ENCODE assay signal across 17 cellular contexts in genomic region chr3:50123394-50124361, GRCh38. TPM values are rescaled to one million over a fixed set of nuclear protein-coding genes. Genes with fewer than 3 reads are reported as not detected.
DNase-seq lines count a peak whose midpoint lies in the region; ATAC-seq and TF ChIP-seq lines count a peak whose summit lies in the region.
"Had no signal": no experiment of that assay in that cellular context is flagged by ENCODE, and none has a peak within 500 bp of the region (broad histone marks: within the 10 kb centered on the region; RNA-seq: fewer than 3 reads in every experiment).

No MANE protein-coding gene starts in this region.

- H3K4me1 ChIP-seq in NT2/D1 (ENCODE audit: insufficient read depth, insufficient read length), result peaks cover 30% of the 10 kb centered on the region
- H3K4me1 ChIP-seq in hepatocyte (ENCODE audit: insufficient read depth), result peaks cover 52% of the 10 kb centered on the region

- no peaks in the 10 kb centered on the region for H3K9me3 Mint-ChIP-seq in progenitor cell of endocrine pancreas (ENCODE audit: low read depth)
- H3K9me3 Mint-ChIP-seq: activated naive CD8-positive, alpha-beta T cell treated with anti-CD3 and anti-CD28 coated beads, Interleukin-2, amount 50 U/mL, for 24 hours; IgD-negative memory B cell; naive B cell had no signal

- peak overlapping the region; percentile 78 for H3K27ac ChIP-seq in hepatocyte
- H3K27ac ChIP-seq: thoracic aorta had no signal

- H3K27ac Mint-ChIP-seq in progenitor cell of endocrine pancreas, result peak overlapping the region; percentile 82
- H3K27ac Mint-ChIP-seq: activated naive CD8-positive, alpha-beta T cell treated with anti-CD3 and anti-CD28 coated beads, Interleukin-2, amount 50 U/mL, for 24 hours had no signal

- 36% methylated on average over 14 of the region's 17 CpGs for WGBS in hepatocyte (ENCODE audit: low lambda C conversion rate, missing lambda C conversion rate)

- peaks cover 30% of the 10 kb centered on the region for H3K36me3 ChIP-seq in NT2/D1 (ENCODE audit: insufficient read depth, insufficient read length, low read length)
- no peaks in the 10 kb centered on the region for H3K36me3 ChIP-seq in hepatocyte (replicated peaks; ENCODE audit: insufficient read depth, low read depth)

- H3K79me2 ChIP-seq in hepatocyte, result no peaks in the 10 kb centered on the region

- peaks cover 2% of the 10 kb centered on the region for H3K36me3 Mint-ChIP-seq in progenitor cell of endocrine pancreas (ENCODE audit: insufficient read depth)
- H3K36me3 Mint-ChIP-seq: IgD-negative memory B cell had no signal

- H3K27me3 ChIP-seq in NT2/D1 (ENCODE audit: insufficient read depth, insufficient read length), result no peaks in the 10 kb centered on the region
- no peaks in the 10 kb centered on the region for H3K27me3 ChIP-seq in hepatocyte

- H3K9me2 ChIP-seq in hepatocyte (replicated peaks; ENCODE audit: insufficient read depth), result no peaks in the 10 kb centered on the region

- no peak for TF ChIP-seq CTCF in GM13977 (IDR thresholded peaks at IDR 0.05; ENCODE audit: extremely low read depth, insufficient read depth, missing control alignments)
- TF ChIP-seq CTCF in hepatocyte (IDR thresholded peaks at IDR 0.05; ENCODE audit: poor library complexity), result no peak
- TF ChIP-seq CTCF in progenitor cell of endocrine pancreas (IDR thresholded peaks at IDR 0.05; ENCODE audit: unreplicated experiment), result no peak

- no peaks in the 10 kb centered on the region for H3K27me3 Mint-ChIP-seq in progenitor cell of endocrine pancreas
- H3K27me3 Mint-ChIP-seq: activated naive CD8-positive, alpha-beta T cell treated with anti-CD3 and anti-CD28 coated beads, Interleukin-2, amount 50 U/mL, for 24 hours; IgD-negative memory B cell; naive B cell had no signal

- in situ Hi-C loops in GM13977 (cut with MboI; ENCODE audit: low pct_unique_long_range_greater_than_20kb, low sequenced_read_pairs, unreplicated experiment), result no loop called here

- peak overlapping the region; percentile 54 for H3K4me2 ChIP-seq in hepatocyte

- no peaks in the 10 kb centered on the region for H3K9me3 ChIP-seq in NT2/D1 (ENCODE audit: insufficient read depth, low read length)
- H3K9me3 ChIP-seq in hepatocyte (ENCODE audit: low read depth), result no peaks in the 10 kb centered on the region
- H3K9me3 ChIP-seq: thoracic aorta had no signal

- H3K4me3 ChIP-seq in NT2/D1 (ENCODE audit: insufficient read length, low read depth), result no peak overlapping the region
- no peak overlapping the region for H3K4me3 ChIP-seq in hepatocyte
- H3K4me3 ChIP-seq: thoracic aorta had no signal

- H3K4me1 Mint-ChIP-seq in progenitor cell of endocrine pancreas (ENCODE audit: low read depth), result peaks cover 26% of the 10 kb centered on the region
- H3K4me1 Mint-ChIP-seq: activated naive CD8-positive, alpha-beta T cell treated with anti-CD3 and anti-CD28 coated beads, Interleukin-2, amount 50 U/mL, for 24 hours; IgD-negative memory B cell had no signal

- H2AFZ ChIP-seq in hepatocyte, result no peak overlapping the region

- H3K9ac ChIP-seq in NT2/D1 (ENCODE audit: insufficient read length, low read depth), result peak overlapping the region; percentile 11

- ATAC-seq in GM18861 (IDR thresholded peaks at IDR 0.05; ENCODE audit: unreplicated experiment), result no peak
- ATAC-seq: activated naive CD8-positive, alpha-beta T cell treated with anti-CD3 and anti-CD28 coated beads, Interleukin-2, amount 50 U/mL, for 24 hours; left cardiac atrium had no signal

- H4K20me1 ChIP-seq in hepatocyte (ENCODE audit: insufficient read depth, poor library complexity, severe bottlenecking), result peaks cover 20% of the 10 kb centered on the region

- H3K4me3 Mint-ChIP-seq in progenitor cell of endocrine pancreas (ENCODE audit: low read depth), result no peak overlapping the region
- H3K4me3 Mint-ChIP-seq: activated naive CD8-positive, alpha-beta T cell treated with anti-CD3 and anti-CD28 coated beads, Interleukin-2, amount 50 U/mL, for 24 hours; IgD-negative memory B cell; naive B cell had no signal

- DNase-seq in GM13977 (ENCODE audit: low spot score), result peak; percentile 30
- DNase-seq in NT2/D1 (ENCODE audit: low read depth, low spot score), result no peak
- no peak for DNase-seq in hepatocyte (ENCODE audit: low spot score)
- no peak for DNase-seq in progenitor cell of endocrine pancreas (ENCODE audit: low spot score, unreplicated experiment)
- no peak for DNase-seq in SW480 (ENCODE audit: low spot score)
- DNase-seq in activated T-cell treated with anti-CD3 and anti-CD28 coated beads, Interleukin-2, amount 50 U/mL, for 1 hour, result no peak
- DNase-seq: activated naive CD8-positive, alpha-beta T cell treated with anti-CD3 and anti-CD28 coated beads, Interleukin-2, amount 50 U/mL, for 24 hours; C1 segment of cervical spinal cord; central memory CD4-positive, alpha-beta T cell; left cardiac atrium; naive B cell; NCI-H1092 treated with DMSO at 0.1 percent for 48 hours; OCI-M1; stimulated activated CD8-positive, alpha-beta memory T cell treated with anti-CD3 and anti-CD28 coated beads, Interleukin-4, amount 100 ng/mL, for 48 hours had no signal

RNA-seq across cellular contexts. Expression of gene SEMA3F, which starts 31.4 kb away (rescaled TPM):
- total RNA-seq in hepatocyte (11.8 and 15.5 TPM in 2 replicates), progenitor cell of endocrine pancreas (23.6 and 26.5 TPM in 2 replicates)
- polyA plus RNA-seq in hepatocyte, result 13.9 and 16.8 TPM in 2 replicates
- polyA plus RNA-seq: IgD-negative memory B cell had no signal

RNA-seq across cellular contexts. Expression of gene RBM5, which starts 35.0 kb away (rescaled TPM):
- total RNA-seq in hepatocyte (147 and 150 TPM in 2 replicates), progenitor cell of endocrine pancreas (317 and 322 TPM in 2 replicates)
- polyA plus RNA-seq in hepatocyte, result 64.3 and 84.9 TPM in 2 replicates
